Comparison of ENCODE assay signal across 8 cellular contexts in the genomic region with DNA sequence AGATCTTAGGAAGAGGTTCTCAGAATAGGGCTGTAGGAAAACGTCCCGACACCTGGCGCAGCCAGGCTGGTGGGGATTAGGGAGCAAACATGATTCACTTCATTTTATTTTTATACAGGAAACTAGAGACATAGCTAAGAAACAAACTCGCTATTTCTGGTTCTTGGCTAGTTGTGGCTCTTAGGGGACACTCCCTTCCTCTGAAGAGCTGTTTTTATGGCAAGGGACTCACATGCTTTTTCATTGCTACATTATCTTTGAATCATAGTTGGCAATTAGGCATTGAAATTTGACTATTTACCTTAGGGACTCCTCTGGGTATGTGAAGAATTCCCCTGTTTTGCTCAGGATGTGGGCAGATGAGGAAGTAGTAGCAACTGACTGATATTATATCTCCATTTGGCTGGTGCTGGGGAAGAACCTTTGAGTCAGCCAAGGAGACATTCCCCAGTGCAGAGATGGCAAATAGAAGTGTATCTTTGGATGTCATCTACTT.
DNase-seq lines count a peak whose midpoint lies in the region; ATAC-seq and TF ChIP-seq lines count a peak whose summit lies in the region.

No MANE protein-coding gene starts in this region.

- H3K27me3 Mint-ChIP-seq in activated naive CD4-positive, alpha-beta T cell treated with anti-CD3 and anti-CD28 coated beads, Interleukin-2, amount 50 U/mL, for 24 hours, result peaks cover 2% of the 10 kb centered on the region
- peaks cover 15% of the 10 kb centered on the region for H3K27me3 Mint-ChIP-seq in osteocyte (ENCODE audit: unreplicated experiment)

- H3K4me3 Mint-ChIP-seq in activated naive CD4-positive, alpha-beta T cell treated with anti-CD3 and anti-CD28 coated beads, Interleukin-2, amount 50 U/mL, for 24 hours, result peak overlapping the region; percentile 59
- no peak overlapping the region for H3K4me3 Mint-ChIP-seq in osteocyte (ENCODE audit: unreplicated experiment)

- DNase-seq in Daoy (ENCODE audit: low read depth) (peak; percentile 79), GM20000 (ENCODE audit: low spot score) (peak; percentile 25), HPDE6-E6E7 (ENCODE audit: extremely low spot score) (peak; percentile 58), osteocyte (ENCODE audit: extremely low spot score, unreplicated experiment) (no peak), left colon (no peak), NCI-H1092 treated with DMSO at 0.1 percent for 48 hours (lab: John Stamatoyannopoulos, UW) (no peak), head of caudate nucleus (no peak)

- peak overlapping the region; percentile 92 for H3K27ac Mint-ChIP-seq in activated naive CD4-positive, alpha-beta T cell treated with anti-CD3 and anti-CD28 coated beads, Interleukin-2, amount 50 U/mL, for 24 hours
- peak overlapping the region; percentile 13 for H3K27ac Mint-ChIP-seq in osteocyte (ENCODE audit: unreplicated experiment)

- H3K36me3 Mint-ChIP-seq in activated naive CD4-positive, alpha-beta T cell treated with anti-CD3 and anti-CD28 coated beads, Interleukin-2, amount 50 U/mL, for 24 hours, result peaks cover 3% of the 10 kb centered on the region
- H3K36me3 Mint-ChIP-seq in osteocyte (ENCODE audit: unreplicated experiment), result no peaks in the 10 kb centered on the region

- H3K9me3 Mint-ChIP-seq in activated naive CD4-positive, alpha-beta T cell treated with anti-CD3 and anti-CD28 coated beads, Interleukin-2, amount 50 U/mL, for 24 hours, result peaks cover 5% of the 10 kb centered on the region
- peaks cover 9% of the 10 kb centered on the region for H3K9me3 Mint-ChIP-seq in osteocyte (ENCODE audit: unreplicated experiment)

- no peak for TF ChIP-seq CTCF in GM20000 (IDR thresholded peaks at IDR 0.05; ENCODE audit: extremely low read depth, missing control alignments)
- TF ChIP-seq CTCF in osteocyte (IDR thresholded peaks at IDR 0.05), result no peak

- intact Hi-C loops in left colon (cut with DNase I, micrococcal nuclease) (loop anchor here in 1 of 2 donors (10.0 kb wide), 1 partner anchor 326 kb away; no protein-coding TSS in a partner anchor), head of caudate nucleus (cut with DNase I) (no loop called here)

- ATAC-seq in left colon, result no peak

- H3K4me1 Mint-ChIP-seq in activated naive CD4-positive, alpha-beta T cell treated with anti-CD3 and anti-CD28 coated beads, Interleukin-2, amount 50 U/mL, for 24 hours, result peaks cover 45% of the 10 kb centered on the region
- H3K4me1 Mint-ChIP-seq in osteocyte (ENCODE audit: unreplicated experiment), result peaks cover 25% of the 10 kb centered on the region

Comparison
In these comparisons a context has a peak if more than half of its experiments do, and no peak if none do; other contexts are left out.
1. DNase-seq: peak in Daoy (single experiment), GM20000 (single experiment) and HPDE6-E6E7 (single experiment); none in osteocyte (single experiment), left colon (0 of 2), NCI-H1092 treated with DMSO at 0.1 percent for 48 hours (single experiment) and head of caudate nucleus (0 of 42).